27 cellular contexts compared by ENCODE assay signal in genomic region chrX:53969540-53969939, GRCh38.
"Had no signal": no experiment of that assay in that cellular context is flagged by ENCODE, and none has a peak within 500 bp of the region (broad histone marks: within the 10 kb centered on the region; RNA-seq: fewer than 3 reads in every experiment).

No MANE protein-coding gene starts in this region.

- DNase-seq: nephron progenitor cell; nucleus accumbens; pancreas; right cardiac atrium; right lobe of liver; sigmoid colon; small intestine; stimulated activated CD4-positive, alpha-beta T cell treated with anti-CD3 and anti-CD28 coated beads, Interleukin-15, amount 100 ng/mL, for 24 hours; stimulated activated CD4-positive, alpha-beta T cell treated with anti-CD3 and anti-CD28 coated beads, Interleukin-2, amount 100 ng/mL, for 24 hours; stimulated activated CD4-positive, alpha-beta T cell treated with anti-CD3 and anti-CD28 coated beads, Interleukin-2, amount 100 ng/mL, for 48 hours; stimulated activated CD4-positive, alpha-beta T cell treated with anti-CD3 and anti-CD28 coated beads, Interleukin-4, amount 100 ng/mL, for 24 hours; stimulated activated naive B cell treated with anti-CD40 and anti-IgM and Interleukin-4, amounts not matched to agents 10 μg/mL and 1 μg/mL and 100 μg/mL, for 72 hours; stimulated activated naive CD4-positive, alpha-beta T cell treated with Interleukin-2 at 50 U/mL for 16 hours; stomach; thyroid gland; trophoblast cell; upper lobe of left lung had no signal

- H3K27me3 ChIP-seq: neutrophil, pancreas, right lobe of liver, sigmoid colon, stomach, thyroid gland, tibial nerve, upper lobe of left lung, vagina had no signal

- H3K36me3 ChIP-seq: neutrophil, pancreas, prostate gland, thoracic aorta, thyroid gland had no signal

- H3K4me1 Mint-ChIP-seq: nephron progenitor cell, neural crest cell had no signal

- H3K9me3 Mint-ChIP-seq: natural killer cell treated with Interleukin-12 subunit alpha and Interleukin-12 subunit beta and Interleukin-15 and Interleukin-18, amount 100 ng/mL, for 72 hours; stimulated activated effector memory CD8-positive, alpha-beta T cell treated with anti-CD3 and anti-CD28 coated beads, Interleukin-12 subunit alpha, Interleukin-12 subunit beta, amount 100 ng/mL, for 72 hours; stimulated activated naive CD8-positive, alpha-beta T cell treated with anti-CD3 and anti-CD28 coated beads, Interleukin-15, Interleukin-2, amounts not matched to agents 100 ng/mL and 50 ng/mL, for 24 hours had no signal

- H3K4me1 ChIP-seq: pancreas, prostate gland, sigmoid colon, stomach, thyroid gland, tibial nerve, upper lobe of left lung, vagina had no signal

- H3K9me3 ChIP-seq: neutrophil, pancreas, prostate gland, right lobe of liver, sigmoid colon, thoracic aorta, thyroid gland, vagina had no signal

- ATAC-seq: natural killer cell treated with Interleukin-12 subunit alpha and Interleukin-12 subunit beta and Interleukin-15 and Interleukin-18, amount 100 ng/mL, for 72 hours; pancreas; right cardiac atrium; right lobe of liver; stimulated activated effector memory CD8-positive, alpha-beta T cell treated with anti-CD3 and anti-CD28 coated beads, Interleukin-12 subunit alpha, Interleukin-12 subunit beta, amount 100 ng/mL, for 72 hours; stimulated activated naive B cell treated with anti-CD40 and anti-IgM and Interleukin-4, amounts not matched to agents 10 μg/mL and 1 μg/mL and 100 μg/mL, for 72 hours had no signal

- H3K4me3 Mint-ChIP-seq: natural killer cell treated with Interleukin-12 subunit alpha and Interleukin-12 subunit beta and Interleukin-15 and Interleukin-18, amount 100 ng/mL, for 72 hours; nephron progenitor cell; neural crest cell; stimulated activated effector memory CD8-positive, alpha-beta T cell treated with anti-CD3 and anti-CD28 coated beads, Interleukin-12 subunit alpha, Interleukin-12 subunit beta, amount 100 ng/mL, for 72 hours; stimulated activated naive B cell treated with anti-CD40 and anti-IgM and Interleukin-4, amounts not matched to agents 10 μg/mL and 1 μg/mL and 100 μg/mL, for 72 hours; stimulated activated naive CD8-positive, alpha-beta T cell treated with anti-CD3 and anti-CD28 coated beads, Interleukin-15, Interleukin-2, amounts not matched to agents 100 ng/mL and 50 ng/mL, for 24 hours had no signal

- H3K27ac ChIP-seq: neutrophil, pancreas, prostate gland, right lobe of liver, sigmoid colon, stomach, thoracic aorta, thyroid gland, tibial nerve, upper lobe of left lung, vagina had no signal

- H3K4me3 ChIP-seq: pancreas, prostate gland, right lobe of liver, sigmoid colon, stomach, thoracic aorta, thyroid gland, tibial nerve, upper lobe of left lung, vagina had no signal

- FAIRE-seq: pancreas, small intestine, urothelium cell line had no signal

- H3K27me3 Mint-ChIP-seq: stimulated activated naive B cell treated with anti-CD40 and anti-IgM and Interleukin-4, amounts not matched to agents 10 μg/mL and 1 μg/mL and 100 μg/mL, for 72 hours; stimulated activated naive CD8-positive, alpha-beta T cell treated with anti-CD3 and anti-CD28 coated beads, Interleukin-15, Interleukin-2, amounts not matched to agents 100 ng/mL and 50 ng/mL, for 24 hours had no signal

- H3K27ac Mint-ChIP-seq: natural killer cell treated with Interleukin-12 subunit alpha and Interleukin-12 subunit beta and Interleukin-15 and Interleukin-18, amount 100 ng/mL, for 72 hours; nephron progenitor cell; stimulated activated effector memory CD8-positive, alpha-beta T cell treated with anti-CD3 and anti-CD28 coated beads, Interleukin-12 subunit alpha, Interleukin-12 subunit beta, amount 100 ng/mL, for 72 hours; stimulated activated naive B cell treated with anti-CD40 and anti-IgM and Interleukin-4, amounts not matched to agents 10 μg/mL and 1 μg/mL and 100 μg/mL, for 72 hours; stimulated activated naive CD8-positive, alpha-beta T cell treated with anti-CD3 and anti-CD28 coated beads, Interleukin-15, Interleukin-2, amounts not matched to agents 100 ng/mL and 50 ng/mL, for 24 hours had no signal
